In the genomic region with DNA sequence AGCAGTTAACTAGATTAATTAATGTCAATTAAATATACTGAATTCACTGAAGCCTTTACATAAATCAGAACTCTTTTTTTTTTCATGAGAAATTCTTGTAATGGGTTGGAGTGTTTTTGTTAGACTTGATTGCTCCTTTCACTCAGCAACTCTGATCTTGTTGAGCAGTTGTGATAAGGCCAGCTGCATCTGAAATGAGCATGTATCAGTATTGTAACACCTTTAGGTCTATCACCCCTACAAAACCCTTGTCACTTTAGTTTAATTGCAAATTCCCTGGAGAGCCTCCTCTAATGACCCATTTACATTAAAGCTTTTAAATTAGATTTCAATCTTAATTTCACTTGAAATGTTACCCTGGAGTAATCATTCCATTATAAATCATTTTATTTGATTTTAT, we compare ENCODE assay signal across 23 cellular contexts.
"Had no signal": no experiment of that assay in that cellular context is flagged by ENCODE, and none has a peak within 500 bp of the region (broad histone marks: within the 10 kb centered on the region; RNA-seq: fewer than 3 reads in every experiment).

No MANE protein-coding gene starts in this region.

- DNase-seq: IMR-90; Karpas-422; KG1; MG63; NCI-H1092 treated with DMSO at 0.1 percent for 48 hours; NCI-H1417 treated with DMSO at 0.1 percent for 48 hours; NCI-H1694; NCI-H187 treated with DMSO at 0.1 percent for 48 hours; NCI-H2029 treated with DMSO at 0.1 percent for 48 hours; NCI-H2171; NCI-H226; NCI-H446 treated with DMSO at 0.1 percent for 48 hours; NCI-H510A treated with DMSO at 0.1 percent for 48 hours; NCI-H526; NCI-H748 treated with DMSO at 0.1 percent for 48 hours; NK-92 treated with Interleukin-12 subunit alpha and Interleukin-12 subunit beta, amount 100 ng/mL, for 24 hours; PC-3; SHP77; SK-N-SH; T-helper 1 cell had no signal

- ATAC-seq: HepG2, Panc1, PC-3 had no signal

- H3K27me3 ChIP-seq: MG63 had no signal

- H3K27ac ChIP-seq: RWPE1 had no signal

- H3K36me3 ChIP-seq: MG63 had no signal

- FAIRE-seq: HepG2 had no signal

- H3K4me3 ChIP-seq: MG63 had no signal
